12 cellular contexts compared by ENCODE assay signal in genomic region chr5:95726811-95727763, GRCh38. TPM values are rescaled to one million over a fixed set of nuclear protein-coding genes. Genes with fewer than 3 reads are reported as not detected.
DNase-seq lines count a peak whose midpoint lies in the region; TF ChIP-seq lines count a peak whose summit lies in the region.
"Had no signal": no experiment of that assay in that cellular context is flagged by ENCODE, and none has a peak within 500 bp of the region (broad histone marks: within the 10 kb centered on the region; RNA-seq: fewer than 3 reads in every experiment).

No MANE protein-coding gene starts in this region.

- no peak for DNase-seq in Calu3
- no peak for DNase-seq in sigmoid colon
- DNase-seq in foreskin fibroblast = no peak
- no peak for DNase-seq in posterior vena cava (ENCODE audit: low spot score)
- DNase-seq in NCI-H524 (lab: John Stamatoyannopoulos, UW) = no peak
- no peak for DNase-seq in activated CD8-positive, alpha-beta memory T cell treated with anti-CD3 and anti-CD28 coated beads, Interleukin-2, amount 50 U/mL, for 48 hours
- DNase-seq: activated CD4-positive, alpha-beta T cell treated with anti-CD3 and anti-CD28 coated beads, Interleukin-2, amount 10 ng/mL, durations not matched to agents 7 days and 5 days; naive B cell had no signal

- H3K27ac Mint-ChIP-seq in Calu3 (ENCODE audit: unreplicated experiment) = peak overlapping the region; percentile 3
- H3K27ac Mint-ChIP-seq: activated CD4-positive, alpha-beta T cell treated with anti-CD3 and anti-CD28 coated beads, Interleukin-2, amount 10 ng/mL, durations not matched to agents 7 days and 5 days; naive B cell had no signal

- H2AFZ ChIP-seq in Loucy (ENCODE audit: low read length) = peak overlapping the region; percentile 81

- H3K36me3 ChIP-seq in Loucy (ENCODE audit: insufficient read depth, low read length) (no peaks in the 10 kb centered on the region), endocrine pancreas (ENCODE audit: control insufficient read depth, insufficient read depth, low read length) (no peaks in the 10 kb centered on the region), sigmoid colon (no peaks in the 10 kb centered on the region)
- H3K36me3 ChIP-seq: breast epithelium had no signal

- H4K20me1 ChIP-seq in Loucy (ENCODE audit: insufficient read depth, low read length, poor library complexity, severe bottlenecking) = no peaks in the 10 kb centered on the region

- no peaks in the 10 kb centered on the region for H3K9me3 Mint-ChIP-seq in Calu3 (ENCODE audit: low read depth, unreplicated experiment)
- H3K9me3 Mint-ChIP-seq: activated CD4-positive, alpha-beta T cell treated with anti-CD3 and anti-CD28 coated beads, Interleukin-2, amount 10 ng/mL, durations not matched to agents 7 days and 5 days; naive B cell had no signal

- no peak overlapping the region for H3K4me3 Mint-ChIP-seq in Calu3 (ENCODE audit: low read depth, unreplicated experiment)
- H3K4me3 Mint-ChIP-seq: activated CD4-positive, alpha-beta T cell treated with anti-CD3 and anti-CD28 coated beads, Interleukin-2, amount 10 ng/mL, durations not matched to agents 7 days and 5 days; naive B cell had no signal

- 68 to 79% methylated on average over 5 of the region's 5 CpGs for WGBS in sigmoid colon, 2 donors

- no peaks in the 10 kb centered on the region for H3K27me3 ChIP-seq in Loucy (ENCODE audit: insufficient read depth, low read length, poor library complexity, severe bottlenecking)
- H3K27me3 ChIP-seq in endocrine pancreas (ENCODE audit: control insufficient read depth, insufficient read depth, low read length) = no peaks in the 10 kb centered on the region
- H3K27me3 ChIP-seq in sigmoid colon = no peaks in the 10 kb centered on the region
- H3K27me3 ChIP-seq: breast epithelium had no signal

- no peaks in the 10 kb centered on the region for H3K9me2 ChIP-seq in Loucy (replicated peaks; ENCODE audit: low read depth, low read length)

- H3K27ac ChIP-seq in sigmoid colon = peak overlapping the region; percentile 24 to 98 (median 68)

- TF ChIP-seq CTCF in Calu3 (IDR thresholded peaks at IDR 0.05; ENCODE audit: unreplicated experiment) = no peak
- TF ChIP-seq CTCF in Loucy (conservative IDR thresholded peaks at IDR 0.05; ENCODE audit: low read length) = no peak
- no peak for TF ChIP-seq CTCF in sigmoid colon (IDR thresholded peaks at IDR 0.05)
- TF ChIP-seq CTCF in foreskin fibroblast (IDR thresholded peaks at IDR 0.05; ENCODE audit: low read depth, low read length) = no peak

- intact Hi-C loops in Calu3 (cut with micrococcal nuclease; ENCODE audit: unreplicated experiment) = no loop called here
- intact Hi-C loops in sigmoid colon (cut with DNase I) = no loop called here
- intact Hi-C loops in posterior vena cava (cut with DNase I) = loop anchor here in 1 of 2 donors (10.0 kb wide), 1 partner anchor 62 kb away; no protein-coding TSS in a partner anchor

- no peaks in the 10 kb centered on the region for H3K27me3 Mint-ChIP-seq in Calu3 (ENCODE audit: unreplicated experiment)

- peaks cover 47% of the 10 kb centered on the region for H3K4me1 Mint-ChIP-seq in Calu3 (ENCODE audit: low read depth, unreplicated experiment)

- H3K79me2 ChIP-seq in Loucy (ENCODE audit: insufficient read depth, low read length) = peaks cover 22% of the 10 kb centered on the region

- peak overlapping the region; percentile 85 for H3K4me2 ChIP-seq in Loucy (ENCODE audit: low read depth, low read length, poor library complexity, severe bottlenecking)

- H3F3A ChIP-seq in Loucy (ENCODE audit: low read depth) = no peaks in the 10 kb centered on the region

- H3K4me3 ChIP-seq in Loucy (ENCODE audit: low read length, poor library complexity, severe bottlenecking) = peak overlapping the region; percentile 57
- peak overlapping the region; percentile 35 for H3K4me3 ChIP-seq in endocrine pancreas (ENCODE audit: control insufficient read depth, insufficient read depth, low read length)
- H3K4me3 ChIP-seq in sigmoid colon = no peak overlapping the region
- peak overlapping the region in 1 of 2 donors; percentile 19 for H3K4me3 ChIP-seq in foreskin fibroblast (ENCODE audit: low read depth in 1 of 2, low read length in 2 of 2)
- H3K4me3 ChIP-seq: breast epithelium had no signal

- CTCF ChIA-PET in Calu3 (lab: Charles Lee) = interaction anchor here (0.6 to 1.2 kb wide), 3 partner anchors 22 to 95 kb away, joined by 3 read pairs; no protein-coding TSS in a partner anchor

- no peaks in the 10 kb centered on the region for H3K9me3 ChIP-seq in Loucy (ENCODE audit: insufficient read depth, low read depth, low read length)
- no peaks in the 10 kb centered on the region for H3K9me3 ChIP-seq in endocrine pancreas (ENCODE audit: control insufficient read depth, low read length)
- H3K9me3 ChIP-seq in sigmoid colon = no peaks in the 10 kb centered on the region
- H3K9me3 ChIP-seq: breast epithelium had no signal

- H3K9ac ChIP-seq in Loucy (ENCODE audit: low read depth, low read length, poor library complexity, severe bottlenecking) (peak overlapping the region; percentile 45), endocrine pancreas (ENCODE audit: control insufficient read depth, insufficient read depth, low read length) (no peak overlapping the region)

- peaks cover 18% of the 10 kb centered on the region for H3K36me3 Mint-ChIP-seq in Calu3 (ENCODE audit: insufficient read depth, unreplicated experiment)
- H3K36me3 Mint-ChIP-seq: naive B cell had no signal

- no peak for TF ChIP-seq POLR2A in sigmoid colon (IDR thresholded peaks at IDR 0.05)

- H3K4me1 ChIP-seq in Loucy (ENCODE audit: insufficient read depth, low read length, poor library complexity, severe bottlenecking) (peaks cover 74% of the 10 kb centered on the region), endocrine pancreas (ENCODE audit: control insufficient read depth, insufficient read depth, low read length) (peaks cover 32% of the 10 kb centered on the region), sigmoid colon (peaks cover 0 to 60% (median 33%) of the 10 kb centered on the region in 4 donors)
- H3K4me1 ChIP-seq: breast epithelium had no signal

- no TSS peak for BruUV-seq in Calu3 (replicated peaks; lab: Mats Ljungman, UMichigan)

- no peak for TF ChIP-seq EP300 in sigmoid colon (IDR thresholded peaks at IDR 0.05)

RNA-seq across cellular contexts. Expression of gene RHOBTB3, which starts 4.0 kb away (rescaled TPM):
- total RNA-seq in Calu3 (2022) (29.5 and 41.1 TPM in 2 replicates), sigmoid colon (100 to 1,000 TPM in 2 of 4 donors, 10 to 100 TPM in 2; 75.6 to 151 (median 111) TPM), posterior vena cava (10 to 100 TPM; 40.2 to 55.7 TPM)
- 10 to 100 TPM; 12.3 to 16.4 (median 15.0) TPM for polyA plus RNA-seq in sigmoid colon

RNA-seq across cellular contexts. Expression of gene SPATA9, which starts 44.3 kb away (rescaled TPM):
- total RNA-seq in Calu3 (2022) (0.44 TPM in 1 of 2 replicates, not detected in the other), sigmoid colon (1 to 10 TPM in 1 of 4 donors, not detected in 3; 1.1 TPM), posterior vena cava (under 1 TPM; 0.29 to 0.51 TPM)
- under 1 TPM in 1 of 3 donors, not detected in 2; 0.36 TPM for polyA plus RNA-seq in sigmoid colon
- total RNA-seq: activated CD4-positive, alpha-beta T cell treated with anti-CD3 and anti-CD28 coated beads, Interleukin-2, amount 10 ng/mL, durations not matched to agents 7 days and 5 days; esophagus mucosa had no signal

Comparison
In these comparisons a context has a peak if more than half of its experiments do, and no peak if none do; other contexts are left out.
1. H3K4me3 ChIP-seq: peak in Loucy (single experiment) and endocrine pancreas (single experiment); none in sigmoid colon (0 of 4).